Comparison of ENCODE assay signal across 20 cellular contexts in genomic region chr14:39029789-39030188, GRCh38.
A peak's percentile ranks its signal among the peaks of the same experiment; 100 is the strongest.
DNase-seq lines count a peak whose midpoint lies in the region; ATAC-seq and TF ChIP-seq lines count a peak whose summit lies in the region.
"Had no signal": no experiment of that assay in that cellular context is flagged by ENCODE, and none has a peak within 500 bp of the region (broad histone marks: within the 10 kb centered on the region; RNA-seq: fewer than 3 reads in every experiment).

No MANE protein-coding gene starts in this region.

- ATAC-seq in stimulated activated naive B cell treated with anti-CD40 and anti-IgM and Interleukin-4, amounts not matched to agents 10 μg/mL and 1 μg/mL and 100 μg/mL, for 72 hours (replicated peaks), result no peak
- ATAC-seq: K562 had no signal

- WGBS in endodermal cell (ENCODE audit: insufficient coverage in 1 of 2, insufficient read length in 1 of 2), 2 experiments, result 94 to 97% methylated on average over 5 to 8 of the region's 8 CpGs

- H3K27ac ChIP-seq in endodermal cell (ENCODE audit: low read depth, low read length), result no peak overlapping the region
- H3K27ac ChIP-seq: SK-N-MC had no signal

- no peaks in the 10 kb centered on the region for H3K27me3 Mint-ChIP-seq in activated CD4-positive, alpha-beta T cell treated with anti-CD3 and anti-CD28 coated beads, Interleukin-2, amount 10 ng/mL, durations not matched to agents 24 days and 14 days
- H3K27me3 Mint-ChIP-seq in Caco-2 (ENCODE audit: insufficient read depth, unreplicated experiment) (no peaks in the 10 kb centered on the region), endodermal cell (ENCODE audit: insufficient read depth) (no peaks in the 10 kb centered on the region)
- no peaks in the 10 kb centered on the region for H3K27me3 Mint-ChIP-seq in stimulated activated naive B cell treated with anti-CD40 and anti-IgM and Interleukin-4, amounts not matched to agents 10 μg/mL and 1 μg/mL and 100 μg/mL, for 72 hours

- no peak for TF ChIP-seq CTCF in Caco-2 (IDR thresholded peaks at IDR 0.05; ENCODE audit: insufficient read depth in 1 of 2, low read depth in 1 of 2, low read length in 1 of 2, severe bottlenecking in 1 of 2, unreplicated experiment in 1 of 2)
- TF ChIP-seq CTCF in endodermal cell (conservative IDR thresholded peaks at IDR 0.05), result no peak

- no peaks in the 10 kb centered on the region for H3K9me3 ChIP-seq in Caco-2
- no peaks in the 10 kb centered on the region for H3K9me3 ChIP-seq in endodermal cell (ENCODE audit: control insufficient read depth, low read length)
- H3K9me3 ChIP-seq: MG63 had no signal

- BruUV-seq in Caco-2 (replicated peaks; lab: Mats Ljungman, UMichigan), result no TSS peak

- no peak overlapping the region for H3K4me3 Mint-ChIP-seq in activated CD4-positive, alpha-beta T cell treated with anti-CD3 and anti-CD28 coated beads, Interleukin-2, amount 10 ng/mL, durations not matched to agents 24 days and 14 days
- H3K4me3 Mint-ChIP-seq in Caco-2 (ENCODE audit: unreplicated experiment) (no peak overlapping the region), endodermal cell (no peak overlapping the region)
- H3K4me3 Mint-ChIP-seq in stimulated activated naive B cell treated with anti-CD40 and anti-IgM and Interleukin-4, amounts not matched to agents 10 μg/mL and 1 μg/mL and 100 μg/mL, for 72 hours, result no peak overlapping the region

- POLR2A ChIA-PET in Caco-2 (lab: Charles Lee), result no interaction called here

- H3K27me3 ChIP-seq in Caco-2 (replicated peaks; ENCODE audit: control insufficient read depth, insufficient read depth, low read length), result no peaks in the 10 kb centered on the region
- no peaks in the 10 kb centered on the region for H3K27me3 ChIP-seq in endodermal cell (ENCODE audit: control insufficient read depth, insufficient read depth, low read length, poor library complexity, severe bottlenecking)
- H3K27me3 ChIP-seq: MG63 had no signal

- peaks cover 24% of the 10 kb centered on the region for H3K4me1 ChIP-seq in Caco-2
- peaks cover 3% of the 10 kb centered on the region for H3K4me1 ChIP-seq in endodermal cell (ENCODE audit: control insufficient read depth, insufficient read depth, low read length)

- H3K9ac ChIP-seq in endodermal cell (ENCODE audit: extremely low read depth, low read length, poor library complexity, severe bottlenecking), result no peak overlapping the region

- H3K27ac Mint-ChIP-seq in activated CD4-positive, alpha-beta T cell treated with anti-CD3 and anti-CD28 coated beads, Interleukin-2, amount 10 ng/mL, durations not matched to agents 24 days and 14 days, result no peak overlapping the region
- H3K27ac Mint-ChIP-seq in Caco-2 (ENCODE audit: unreplicated experiment) (peak overlapping the region; percentile 2), endodermal cell (peak overlapping the region; percentile 39)
- H3K27ac Mint-ChIP-seq in stimulated activated naive B cell treated with anti-CD40 and anti-IgM and Interleukin-4, amounts not matched to agents 10 μg/mL and 1 μg/mL and 100 μg/mL, for 72 hours, result peak overlapping the region; percentile 83

- peaks cover 5% of the 10 kb centered on the region for H3K36me3 ChIP-seq in Caco-2 (ENCODE audit: control insufficient read depth, insufficient read depth, low read length)
- H3K36me3 ChIP-seq in endodermal cell (ENCODE audit: control insufficient read depth, insufficient read depth, low read length), result peaks cover 72% of the 10 kb centered on the region

- no peaks in the 10 kb centered on the region for H3K9me3 Mint-ChIP-seq in activated CD4-positive, alpha-beta T cell treated with anti-CD3 and anti-CD28 coated beads, Interleukin-2, amount 10 ng/mL, durations not matched to agents 24 days and 14 days
- no peaks in the 10 kb centered on the region for H3K9me3 Mint-ChIP-seq in Caco-2 (ENCODE audit: unreplicated experiment)
- no peaks in the 10 kb centered on the region for H3K9me3 Mint-ChIP-seq in endodermal cell
- H3K9me3 Mint-ChIP-seq in stimulated activated naive B cell treated with anti-CD40 and anti-IgM and Interleukin-4, amounts not matched to agents 10 μg/mL and 1 μg/mL and 100 μg/mL, for 72 hours, result no peaks in the 10 kb centered on the region

- CTCF ChIA-PET in Caco-2 (lab: Charles Lee), result no interaction called here

- intact Hi-C loops in activated CD4-positive, alpha-beta T cell treated with anti-CD3 and anti-CD28 coated beads, Interleukin-2, amount 10 ng/mL, durations not matched to agents 24 days and 14 days (cut with micrococcal nuclease), result no loop called here
- intact Hi-C loops in Caco-2 (cut with micrococcal nuclease; ENCODE audit: unreplicated experiment), result loop anchor here (10.0 kb wide), 1 partner anchor 1065 kb away; no protein-coding TSS in a partner anchor

- DNase-seq in activated CD4-positive, alpha-beta T cell treated with anti-CD3 and anti-CD28 coated beads, Interleukin-2, amount 10 ng/mL, durations not matched to agents 24 days and 14 days, result peak; percentile 51
- no peak for DNase-seq in activated CD4-positive, alpha-beta T cell treated with anti-CD3 and anti-CD28 coated beads for 4 hours
- no peak for DNase-seq in Caco-2
- no peak for DNase-seq in endodermal cell
- DNase-seq in stimulated activated naive B cell treated with anti-CD40 and anti-IgM and Interleukin-4, amounts not matched to agents 10 μg/mL and 1 μg/mL and 100 μg/mL, for 72 hours, result no peak
- no peak for DNase-seq in effector CD4-positive, alpha-beta T cell
- no peak for DNase-seq in NCI-H2107 treated with DMSO at 0.1 percent for 48 hours (lab: John Stamatoyannopoulos, UW; ENCODE audit: unreplicated experiment)
- DNase-seq: AML-193, C1 segment of cervical spinal cord, EL, GF-D8, MG63, NCI-H1417 treated with DMSO at 0.1 percent for 48 hours, NCI-H187, NCI-H446 treated with DMSO at 0.1 percent for 48 hours, NCI-H526 treated with DMSO at 0.1 percent for 48 hours, RPMI8226, SHP77 treated with DMSO at 0.1 percent for 48 hours had no signal

- H3K4me3 ChIP-seq in Caco-2 (ENCODE audit: low read depth, low read length) (no peak overlapping the region), endodermal cell (ENCODE audit: low read length) (no peak overlapping the region)
- H3K4me3 ChIP-seq: K562, MG63, SK-N-MC had no signal

- H3K4me1 Mint-ChIP-seq in activated CD4-positive, alpha-beta T cell treated with anti-CD3 and anti-CD28 coated beads, Interleukin-2, amount 10 ng/mL, durations not matched to agents 24 days and 14 days, result peaks cover 10% of the 10 kb centered on the region
- H3K4me1 Mint-ChIP-seq in Caco-2 (ENCODE audit: low read depth, unreplicated experiment) (peaks cover 40% of the 10 kb centered on the region), endodermal cell (peaks cover 15% of the 10 kb centered on the region)
- H3K4me1 Mint-ChIP-seq in stimulated activated naive B cell treated with anti-CD40 and anti-IgM and Interleukin-4, amounts not matched to agents 10 μg/mL and 1 μg/mL and 100 μg/mL, for 72 hours, result peaks cover 0 to 2% of the 10 kb centered on the region in 2 donors

- peaks cover 31% of the 10 kb centered on the region for H3K36me3 Mint-ChIP-seq in activated CD4-positive, alpha-beta T cell treated with anti-CD3 and anti-CD28 coated beads, Interleukin-2, amount 10 ng/mL, durations not matched to agents 24 days and 14 days (ENCODE audit: low read depth)
- H3K36me3 Mint-ChIP-seq in Caco-2 (ENCODE audit: insufficient read depth, unreplicated experiment) (peaks cover 48% of the 10 kb centered on the region), endodermal cell (ENCODE audit: low read depth) (peaks cover 33% of the 10 kb centered on the region)
- H3K36me3 Mint-ChIP-seq in stimulated activated naive B cell treated with anti-CD40 and anti-IgM and Interleukin-4, amounts not matched to agents 10 μg/mL and 1 μg/mL and 100 μg/mL, for 72 hours, result peaks cover 29 to 33% of the 10 kb centered on the region in 2 donors
